In genomic region chr19:4488496-4488895, GRCh38 we compare ENCODE assay signal across 20 cellular contexts. TPM values are rescaled to one million over a fixed set of nuclear protein-coding genes. Genes with fewer than 3 reads are reported as not detected.
A peak's percentile ranks its signal among the peaks of the same experiment; 100 is the strongest.
DNase-seq lines count a peak whose midpoint lies in the region; ATAC-seq, FAIRE-seq and TF ChIP-seq lines count a peak whose summit lies in the region.
"Had no signal": no experiment of that assay in that cellular context is flagged by ENCODE, and none has a peak within 500 bp of the region (broad histone marks: within the 10 kb centered on the region; RNA-seq: fewer than 3 reads in every experiment).

No MANE protein-coding gene starts in this region.

- H2BK20ac ChIP-seq in H9 (ENCODE audit: low read depth, low read length, poor library complexity, severe bottlenecking), result no peak overlapping the region

- H4K20me1 ChIP-seq in H9 (ENCODE audit: control insufficient read depth, insufficient read depth, insufficient read length), result peaks cover 3% of the 10 kb centered on the region

- WGBS in H9 (ENCODE audit: extremely low coverage, insufficient read length, low lambda C conversion rate), result no CpG with 5 or more reads among the region's 29 CpGs

- H3K4me1 Mint-ChIP-seq in H9 (no peaks in the 10 kb centered on the region), nephron progenitor cell (no peaks in the 10 kb centered on the region)
- H3K4me1 Mint-ChIP-seq in activated CD4-positive, alpha-beta T cell treated with anti-CD3 and anti-CD28 coated beads, Interleukin-2, amount 10 ng/mL, durations not matched to agents 7 days and 5 days, result peaks cover 3% of the 10 kb centered on the region

- H3K9me3 Mint-ChIP-seq in H9, result no peaks in the 10 kb centered on the region
- no peaks in the 10 kb centered on the region for H3K9me3 Mint-ChIP-seq in nephron progenitor cell
- H3K9me3 Mint-ChIP-seq in activated CD4-positive, alpha-beta T cell treated with anti-CD3 and anti-CD28 coated beads, Interleukin-2, amount 10 ng/mL, durations not matched to agents 7 days and 5 days, result no peaks in the 10 kb centered on the region
- H3K9me3 Mint-ChIP-seq: CD4-positive, CD25-positive, alpha-beta regulatory T cell; CD8-positive, alpha-beta memory T cell had no signal

- CTCF ChIA-PET in activated CD4-positive, alpha-beta T cell treated with anti-CD3 and anti-CD28 coated beads, Interleukin-2, amount 10 ng/mL, durations not matched to agents 7 days and 5 days (lab: Charles Lee), result no interaction called here

- no peak overlapping the region for H2BK5ac ChIP-seq in H9 (ENCODE audit: insufficient read length, low read length)

- no peak overlapping the region for H4K91ac ChIP-seq in H9 (ENCODE audit: insufficient read length, low read depth, low read length)

- peaks cover 0 to 4% of the 10 kb centered on the region in 2 donors for H3K4me1 ChIP-seq in right atrium auricular region
- no peaks in the 10 kb centered on the region; the same call in 1 of the 2 replicates for H3K4me1 ChIP-seq in H9 (ENCODE audit: insufficient read depth, low read length)
- H3K4me1 ChIP-seq: BE2C, HAP-1 had no signal

- H3K79me2 ChIP-seq in H9 (ENCODE audit: insufficient read depth, low read length), result no peaks in the 10 kb centered on the region

- H3K79me1 ChIP-seq in H9 (ENCODE audit: insufficient read depth, low read depth, low read length, poor library complexity, severe bottlenecking), result no peaks in the 10 kb centered on the region

- no peak overlapping the region for H3K56ac ChIP-seq in H9 (ENCODE audit: insufficient read length, low read depth, low read length)

- TF ChIP-seq CTCF in right atrium auricular region (IDR thresholded peaks at IDR 0.05), result no peak
- no peak for TF ChIP-seq CTCF in H9 (conservative IDR thresholded peaks at IDR 0.05)
- TF ChIP-seq CTCF in nephron progenitor cell (IDR thresholded peaks at IDR 0.05), result no peak

- no peaks in the 10 kb centered on the region for H3K9me3 ChIP-seq in right atrium auricular region
- H3K9me3 ChIP-seq in H9 (ENCODE audit: control insufficient read depth, low read depth, low read length), result no peaks in the 10 kb centered on the region
- H3K9me3 ChIP-seq: HAP-1 had no signal

- H4K5ac ChIP-seq in H9 (ENCODE audit: insufficient read length, low read depth, low read length), result no peak overlapping the region

- intact Hi-C loops in Right ventricle myocardium inferior (cut with DNase I), result no loop called here

- POLR2A ChIA-PET in activated CD4-positive, alpha-beta T cell treated with anti-CD3 and anti-CD28 coated beads, Interleukin-2, amount 10 ng/mL, durations not matched to agents 7 days and 5 days (lab: Charles Lee), result no interaction called here

- no peak overlapping the region for H3T11ph ChIP-seq in H9 (ENCODE audit: low read length)

- H4K8ac ChIP-seq in H9 (replicated peaks; ENCODE audit: insufficient read length, low read depth, low read length), result no peak overlapping the region

- no peak overlapping the region for H3K18ac ChIP-seq in H9 (ENCODE audit: insufficient read length, low read depth, low read length)

- no peak overlapping the region for H2BK120ac ChIP-seq in H9 (ENCODE audit: low read depth, low read length, poor library complexity, severe bottlenecking)

- H3K4me3 ChIP-seq in right atrium auricular region, result no peak overlapping the region
- H3K4me3 ChIP-seq: GM23248, HAP-1 had no signal

- H3K27me3 ChIP-seq in right atrium auricular region, result no peaks in the 10 kb centered on the region
- H3K27me3 ChIP-seq in H9 (ENCODE audit: insufficient read depth, low read length), result no peaks in the 10 kb centered on the region
- H3K27me3 ChIP-seq: BE2C had no signal

- DNase-seq in Right ventricle myocardium inferior (ENCODE audit: missing footprints) (peak; percentile 63), right atrium auricular region (ENCODE audit: low spot score) (no peak), H9 (peak; percentile 18), nephron progenitor cell (no peak), caudate nucleus (lab: John Stamatoyannopoulos, UW) (no peak), GM19239 (ENCODE audit: insufficient read length, low spot score) (no peak)
- DNase-seq in activated CD4-positive, alpha-beta T cell treated with anti-CD3 and anti-CD28 coated beads, Interleukin-2, amount 10 ng/mL, durations not matched to agents 7 days and 5 days, result no peak
- DNase-seq: 8988T; BE2C; C1 segment of cervical spinal cord; CD4-positive, CD25-positive, alpha-beta regulatory T cell; CD8-positive, alpha-beta memory T cell; COR-L47; GM23248; KBM-7 had no signal

- H3K27ac Mint-ChIP-seq in H9, result no peak overlapping the region
- H3K27ac Mint-ChIP-seq in nephron progenitor cell, result peak overlapping the region; percentile 42
- no peak overlapping the region for H3K27ac Mint-ChIP-seq in activated CD4-positive, alpha-beta T cell treated with anti-CD3 and anti-CD28 coated beads, Interleukin-2, amount 10 ng/mL, durations not matched to agents 7 days and 5 days
- H3K27ac Mint-ChIP-seq: CD8-positive, alpha-beta memory T cell had no signal

- no peak overlapping the region for H2BK15ac ChIP-seq in H9 (ENCODE audit: low read depth, low read length)

- no peak overlapping the region for H3K4ac ChIP-seq in H9 (ENCODE audit: low read depth, low read length)

- H3K27ac ChIP-seq in right atrium auricular region (no peak overlapping the region), H9 (ENCODE audit: insufficient read length, low read depth, low read length) (no peak overlapping the region), caudate nucleus (ENCODE audit: low read depth, low read length) (no peak overlapping the region)
- H3K27ac ChIP-seq: GM23248 had no signal

- H3K36me3 Mint-ChIP-seq in H9 (ENCODE audit: insufficient read depth in 1 of 3, low read depth in 3 of 3) (peaks cover 25 to 55% (median 44%) of the 10 kb centered on the region in 3 experiments; a peak in 6 of 7 replicates), nephron progenitor cell (ENCODE audit: low read depth) (peaks cover 32% of the 10 kb centered on the region)
- H3K36me3 Mint-ChIP-seq in activated CD4-positive, alpha-beta T cell treated with anti-CD3 and anti-CD28 coated beads, Interleukin-2, amount 10 ng/mL, durations not matched to agents 7 days and 5 days (ENCODE audit: low read depth), result peaks cover 18% of the 10 kb centered on the region

- H3K36me3 ChIP-seq in right atrium auricular region, result peaks cover 37% of the 10 kb centered on the region

- no peak overlapping the region for H3K23ac ChIP-seq in H9 (ENCODE audit: insufficient read length, low read depth, low read length)

- ATAC-seq in Right ventricle myocardium inferior, result no peak

- H3K27me3 Mint-ChIP-seq in H9 (ENCODE audit: low read depth) (no peaks in the 10 kb centered on the region), nephron progenitor cell (ENCODE audit: low read depth, poor library complexity) (peaks cover 3% of the 10 kb centered on the region)
- H3K27me3 Mint-ChIP-seq in activated CD4-positive, alpha-beta T cell treated with anti-CD3 and anti-CD28 coated beads, Interleukin-2, amount 10 ng/mL, durations not matched to agents 7 days and 5 days, result no peaks in the 10 kb centered on the region
- H3K27me3 Mint-ChIP-seq: CD4-positive, CD25-positive, alpha-beta regulatory T cell; CD8-positive, alpha-beta memory T cell had no signal

- H3K9ac ChIP-seq in H9 (ENCODE audit: extremely low read depth, insufficient read length, low read length), result no peak overlapping the region
- H3K9ac ChIP-seq: GM23248 had no signal

- no peak for FAIRE-seq in GM19239 (lab: Jason Lieb, UNC)
- FAIRE-seq: D721Med, G401.6, GM12891 had no signal

- H2BK12ac ChIP-seq in H9 (ENCODE audit: insufficient read length, low read depth, low read length), result no peak overlapping the region

- H3K14ac ChIP-seq in H9 (ENCODE audit: insufficient read depth, low read length), result no peak overlapping the region

- no peaks in the 10 kb centered on the region for H3K23me2 ChIP-seq in H9 (ENCODE audit: insufficient read length, low read depth, low read length, poor library complexity, severe bottlenecking)

- H3K4me3 Mint-ChIP-seq in H9 (no peak overlapping the region), nephron progenitor cell (no peak overlapping the region)
- H3K4me3 Mint-ChIP-seq in activated CD4-positive, alpha-beta T cell treated with anti-CD3 and anti-CD28 coated beads, Interleukin-2, amount 10 ng/mL, durations not matched to agents 7 days and 5 days, result no peak overlapping the region
- H3K4me3 Mint-ChIP-seq: CD4-positive, CD25-positive, alpha-beta regulatory T cell; CD8-positive, alpha-beta memory T cell had no signal

- H2AFZ ChIP-seq in H9 (ENCODE audit: low read length), result no peak overlapping the region
- H2AFZ ChIP-seq: GM23248 had no signal

- no peak overlapping the region for H3K4me2 ChIP-seq in H9 (ENCODE audit: insufficient read depth, insufficient read length, low read length)

- H2AK5ac ChIP-seq in H9 (ENCODE audit: insufficient read length, low read length), result no peak overlapping the region

RNA-seq across cellular contexts. Expression of gene HDGFL2, which starts 16.4 kb away (rescaled TPM):
- 28.2 TPM for total RNA-seq in Right ventricle myocardium inferior
- total RNA-seq in right atrium auricular region, result 10 to 100 TPM; 18.3 to 24.8 TPM
- 108 and 117 TPM in 2 replicates for total RNA-seq in H9 (2021)
- total RNA-seq in activated CD4-positive, alpha-beta T cell treated with anti-CD3 and anti-CD28 coated beads, Interleukin-2, amount 10 ng/mL, durations not matched to agents 7 days and 5 days, result 10 to 100 TPM; 58.3 to 62.1 TPM

RNA-seq across cellular contexts. Expression of gene PLIN4, which starts 29.8 kb away (rescaled TPM):
- total RNA-seq in Right ventricle myocardium inferior (241 TPM), right atrium auricular region (100 to 1,000 TPM; 104 to 156 TPM), H9 (2021) (0.90 and 1.1 TPM in 2 replicates)
- not detected for total RNA-seq in activated CD4-positive, alpha-beta T cell treated with anti-CD3 and anti-CD28 coated beads, Interleukin-2, amount 10 ng/mL, durations not matched to agents 7 days and 5 days
- total RNA-seq: CD4-positive, CD25-positive, alpha-beta regulatory T cell; GM23248 had no signal

RNA-seq across cellular contexts. Expression of gene UBXN6, which starts 30.9 kb away (rescaled TPM):
- total RNA-seq in Right ventricle myocardium inferior, result 119 TPM
- 100 to 1,000 TPM in 1 of 2 donors, 10 to 100 TPM in 1; 52.8 to 100 TPM for total RNA-seq in right atrium auricular region
- 34.1 and 39.0 TPM in 2 replicates for total RNA-seq in H9 (2021)
- total RNA-seq in activated CD4-positive, alpha-beta T cell treated with anti-CD3 and anti-CD28 coated beads, Interleukin-2, amount 10 ng/mL, durations not matched to agents 7 days and 5 days, result 10 to 100 TPM; 36.2 to 44.6 TPM

RNA-seq across cellular contexts. Expression of gene PLIN5, which starts 46.5 kb away (rescaled TPM):
- total RNA-seq in Right ventricle myocardium inferior, result 50.4 TPM
- total RNA-seq in right atrium auricular region, result 10 to 100 TPM; 21.4 to 43.6 TPM
- total RNA-seq in H9 (2021), result 2.7 and 3.9 TPM in 2 replicates
- not detected for total RNA-seq in activated CD4-positive, alpha-beta T cell treated with anti-CD3 and anti-CD28 coated beads, Interleukin-2, amount 10 ng/mL, durations not matched to agents 7 days and 5 days
- total RNA-seq: CD4-positive, CD25-positive, alpha-beta regulatory T cell; CD8-positive, alpha-beta memory T cell; GM23248 had no signal

RNA-seq across cellular contexts. Expression of gene LRG1, which starts 51.3 kb away (rescaled TPM):
- total RNA-seq in Right ventricle myocardium inferior (0.73 TPM), right atrium auricular region (under 1 TPM in 1 of 2 donors, not detected in 1; 0.67 TPM), H9 (2021) (0.24 and 0.50 TPM in 2 replicates)
- under 1 TPM in 1 of 2 experiments, not detected in 1; 0.07 TPM for total RNA-seq in activated CD4-positive, alpha-beta T cell treated with anti-CD3 and anti-CD28 coated beads, Interleukin-2, amount 10 ng/mL, durations not matched to agents 7 days and 5 days
- total RNA-seq: A673; CD8-positive, alpha-beta memory T cell; GM23248 had no signal

Comparison
In these comparisons a context has a peak if more than half of its experiments do, and no peak if none do; other contexts are left out.
1. DNase-seq: peak in Right ventricle myocardium inferior (single experiment) and H9 (single experiment); none in right atrium auricular region (single experiment), nephron progenitor cell (single experiment), activated CD4-positive, alpha-beta T cell treated with anti-CD3 and anti-CD28 coated beads, Interleukin-2, amount 10 ng/mL, durations not matched to agents 7 days and 5 days (single experiment), caudate nucleus (0 of 61) and GM19239 (single experiment).
2. RNA of gene PLIN4, which starts 29.8 kb away (total RNA-seq): 241 TPM in Right ventricle myocardium inferior (single experiment) and 104 to 156 TPM in right atrium auricular region; 0.90 to 1.1 TPM in H9 and not detected in activated CD4-positive, alpha-beta T cell treated with anti-CD3 and anti-CD28 coated beads, Interleukin-2, amount 10 ng/mL, durations not matched to agents 7 days and 5 days; every median in the first group is over 10 times any median in the second.